In genomic region chr3:13634151-13634550, GRCh38 we compare ENCODE assay signal across 19 cellular contexts.
"Had no signal": no experiment of that assay in that cellular context is flagged by ENCODE, and none has a peak within 500 bp of the region (broad histone marks: within the 10 kb centered on the region; RNA-seq: fewer than 3 reads in every experiment).

No MANE protein-coding gene starts in this region.

- H3K4me2 ChIP-seq: hepatocyte had no signal

- H3K4me1 ChIP-seq: colonic mucosa, esophagus muscularis mucosa, gastroesophageal sphincter, heart left ventricle, left lung, lower lobe of right lung had no signal

- H2AFZ ChIP-seq: hepatocyte had no signal

- H3K36me3 ChIP-seq: colonic mucosa, left lung, lower lobe of right lung had no signal

- H3K4me3 ChIP-seq: colonic mucosa, esophagus muscularis mucosa, gastroesophageal sphincter, heart left ventricle, hepatocyte, left lung, lower lobe of right lung had no signal

- H3K9me3 ChIP-seq: colonic mucosa, esophagus muscularis mucosa, gastroesophageal sphincter, heart left ventricle, left lung, lower lobe of right lung had no signal

- H3K27me3 ChIP-seq: colonic mucosa, esophagus muscularis mucosa, gastroesophageal sphincter, heart left ventricle, hepatocyte, left lung had no signal

- DNase-seq: colonic mucosa; cortex of kidney; effector memory CD4-positive, alpha-beta T cell; foreskin keratinocyte; heart left ventricle; hypothalamus; immature natural killer cell; islet precursor cell; kidney; kidney glomerular epithelial cell; left ventricle myocardium superior; lower lobe of right lung; mesendoderm; midbrain; naive thymus-derived CD4-positive, alpha-beta T cell had no signal

- H3K27ac ChIP-seq: colonic mucosa, esophagus muscularis mucosa, foreskin keratinocyte, gastroesophageal sphincter, heart left ventricle, hepatocyte, left lung, lower lobe of right lung had no signal

- ATAC-seq: foreskin keratinocyte; gastroesophageal sphincter; heart left ventricle; left lung; left ventricle myocardium superior; lower lobe of right lung; naive thymus-derived CD4-positive, alpha-beta T cell had no signal
